Comparison of ENCODE assay signal across 10 cellular contexts in the genomic region with DNA sequence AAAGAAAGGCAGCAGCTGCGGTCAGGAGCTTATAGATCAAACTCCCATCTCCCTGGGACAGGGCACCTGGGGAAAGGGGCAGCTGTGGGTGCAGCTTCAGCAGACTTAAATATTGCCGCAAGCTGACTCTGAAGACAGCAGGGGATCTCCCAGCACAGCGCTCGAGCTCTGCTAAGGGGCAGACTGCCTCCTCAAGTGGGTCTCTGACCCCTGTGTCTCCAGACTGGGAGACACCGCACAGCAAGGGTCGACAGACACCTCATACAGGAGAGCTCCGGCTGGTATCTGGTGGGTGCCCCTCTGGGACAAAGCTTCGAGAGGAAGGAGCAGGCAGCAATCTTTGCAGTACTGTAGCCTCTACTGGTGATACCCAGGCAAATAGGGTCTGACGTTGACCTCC. TPM values are rescaled to one million over a fixed set of nuclear protein-coding genes. Genes with fewer than 3 reads are reported as not detected.
"Had no signal": no experiment of that assay in that cellular context is flagged by ENCODE, and none has a peak within 500 bp of the region (broad histone marks: within the 10 kb centered on the region; RNA-seq: fewer than 3 reads in every experiment).

No MANE protein-coding gene starts in this region.

RNA-seq across cellular contexts. Expression of a gene that starts 15.5 kb away (rescaled TPM):
- total RNA-seq: stomach, suprapubic skin, thoracic aorta, thyroid gland, tibial nerve, transverse colon, upper lobe of right lung, ureter, vagina had no signal
- polyA plus RNA-seq: stomach, urinary bladder had no signal
